In genomic region chr2:112217854-112218253, GRCh38 we compare ENCODE assay signal across 27 cellular contexts.
"Had no signal": no experiment of that assay in that cellular context is flagged by ENCODE, and none has a peak within 500 bp of the region (broad histone marks: within the 10 kb centered on the region; RNA-seq: fewer than 3 reads in every experiment).

No MANE protein-coding gene starts in this region.

- ATAC-seq: activated CD4-positive, alpha-beta T cell treated with anti-CD3 and anti-CD28 coated beads for 36 hours; activated CD8-positive, alpha-beta memory T cell treated with anti-CD3 and anti-CD28 coated beads, Interleukin-2, amount 10 ng/mL, durations not matched to agents 7 days and 5 days; activated CD8-positive, alpha-beta T cell treated with anti-CD3 and anti-CD28 coated beads, Interleukin-2, amount 10 ng/mL, durations not matched to agents 7 days and 5 days; activated naive CD4-positive, alpha-beta T cell treated with anti-CD3 and anti-CD28 coated beads, Interleukin-2, amount 50 U/mL, for 72 hours; activated T-cell treated with anti-CD3 and anti-CD28 coated beads, Interleukin-2, amount 50 U/mL, for 72 hours; gastroesophageal sphincter had no signal

- DNase-seq: activated CD4-positive, alpha-beta memory T cell treated with anti-CD3 and anti-CD28 coated beads for 36 hours; activated CD4-positive, alpha-beta T cell treated with anti-CD3 and anti-CD28 coated beads for 36 hours; activated CD4-positive, alpha-beta T cell treated with anti-CD3 and anti-CD28 coated beads, Interleukin-2, amount 10 ng/mL, durations not matched to agents 24 days and 14 days; activated CD4-positive, CD25-positive, alpha-beta regulatory T cell; activated CD4-positive, CD25-positive, alpha-beta regulatory T cell treated with anti-CD3 and anti-CD28 coated beads, Interleukin-2, amount 50 U/mL, for 72 hours; activated CD8-positive, alpha-beta memory T cell treated with anti-CD3 and anti-CD28 coated beads, Interleukin-2, amount 10 ng/mL, durations not matched to agents 7 days and 5 days; activated CD8-positive, alpha-beta memory T cell treated with anti-CD3 and anti-CD28 coated beads, Interleukin-2, amount 50 U/mL, for 4 hours; activated CD8-positive, alpha-beta T cell treated with anti-CD3 and anti-CD28 coated beads, Interleukin-2, amount 10 ng/mL, durations not matched to agents 7 days and 5 days; activated gamma-delta T cell; activated naive CD4-positive, alpha-beta T cell; activated naive CD4-positive, alpha-beta T cell treated with anti-CD3 and anti-CD28 coated beads, Interleukin-2, amount 10 ng/mL, durations not matched to agents 7 days and 5 days; activated naive CD8-positive, alpha-beta T cell treated with anti-CD3 and anti-CD28 coated beads, Interleukin-2, amount 10 ng/mL, durations not matched to agents 7 days and 5 days; activated T-cell treated with anti-CD3 and anti-CD28 coated beads, Interleukin-2, amount 50 U/mL, for 1 hour; activated T-cell treated with anti-CD3 and anti-CD28 coated beads, Interleukin-2, amount 50 U/mL, for 72 hours; amniotic stem cell; anterior cingulate cortex; brain microvascular endothelial cell; central memory CD4-positive, alpha-beta T cell; cerebellar nuclear complex; colonic mucosa; effector CD8-positive, alpha-beta T cell; esophagus squamous epithelium; foreskin melanocyte; T-helper 2 cell had no signal

- H3K9me3 ChIP-seq: colonic mucosa, esophagus squamous epithelium had no signal

- H3K27me3 ChIP-seq: brain microvascular endothelial cell, colonic mucosa, esophagus squamous epithelium, gastroesophageal sphincter had no signal

- H3K4me1 ChIP-seq: colonic mucosa, esophagus squamous epithelium, gastroesophageal sphincter had no signal

- H3K36me3 ChIP-seq: brain microvascular endothelial cell, colonic mucosa had no signal

- H3K27ac ChIP-seq: brain microvascular endothelial cell, colonic mucosa, epithelial cell of prostate, esophagus squamous epithelium, gastroesophageal sphincter had no signal

- H3K4me3 ChIP-seq: colonic mucosa, esophagus squamous epithelium, gastroesophageal sphincter had no signal
